13 cellular contexts compared by ENCODE assay signal in genomic region chr4:155383541-155383940, GRCh38. TPM values are rescaled to one million over a fixed set of nuclear protein-coding genes. Genes with fewer than 3 reads are reported as not detected.
DNase-seq lines count a peak whose midpoint lies in the region; ATAC-seq and TF ChIP-seq lines count a peak whose summit lies in the region.
"Had no signal": no experiment of that assay in that cellular context is flagged by ENCODE, and none has a peak within 500 bp of the region (broad histone marks: within the 10 kb centered on the region; RNA-seq: fewer than 3 reads in every experiment).

No MANE protein-coding gene starts in this region.

- H2AFZ ChIP-seq in GM23338 = peak overlapping the region; percentile 38; the same call in 1 of the 2 replicates

- H3K79me2 ChIP-seq in GM23338 (replicated peaks; ENCODE audit: insufficient read depth) = no peaks in the 10 kb centered on the region

- H3K4me1 ChIP-seq in GM23338 (ENCODE audit: insufficient read depth) (no peaks in the 10 kb centered on the region), body of pancreas (no peaks in the 10 kb centered on the region), lower lobe of right lung (no peaks in the 10 kb centered on the region), esophagus squamous epithelium (no peaks in the 10 kb centered on the region)

- intact Hi-C loops in body of pancreas (cut with DNase I) (no loop called here), lower lobe of right lung (cut with DNase I) (no loop called here), esophagus squamous epithelium (cut with DNase I) (no loop called here)

- H3K4me3 ChIP-seq in GM23338 (no peak overlapping the region), body of pancreas (no peak overlapping the region), lower lobe of right lung (no peak overlapping the region), esophagus squamous epithelium (no peak overlapping the region)

- H3K9me2 ChIP-seq in GM23338 (ENCODE audit: insufficient read depth) = no peaks in the 10 kb centered on the region

- ATAC-seq in GM23338 (no peak), body of pancreas (peak; percentile 49), lower lobe of right lung (peak; percentile 10 to 35), HG02840 (IDR thresholded peaks at IDR 0.05; ENCODE audit: low FRiP score, unreplicated experiment) (no peak)

- H3K36me3 Mint-ChIP-seq in GM23338 (ENCODE audit: low read depth) (no peaks in the 10 kb centered on the region), progenitor cell of endocrine pancreas (ENCODE audit: insufficient read depth) (no peaks in the 10 kb centered on the region)

- no peak overlapping the region for H3K4me2 ChIP-seq in GM23338

- H3F3A ChIP-seq in GM23338 (replicated peaks; ENCODE audit: low read depth) = no peaks in the 10 kb centered on the region

- no peak overlapping the region for H3K4me3 Mint-ChIP-seq in GM23338
- H3K4me3 Mint-ChIP-seq in progenitor cell of endocrine pancreas (ENCODE audit: low read depth) = no peak overlapping the region
- H3K4me3 Mint-ChIP-seq: B cell; CD4-positive, alpha-beta T cell had no signal

- WGBS in body of pancreas, 2 donors = 43 to 56% methylated on average over 3 to 4 of the region's 4 CpGs
- WGBS in esophagus squamous epithelium, 2 donors = 57 to 86% methylated on average over 3 of the region's 4 CpGs

- H3K4me1 Mint-ChIP-seq in GM23338 (no peaks in the 10 kb centered on the region), progenitor cell of endocrine pancreas (ENCODE audit: low read depth) (peaks cover 4% of the 10 kb centered on the region)
- H3K4me1 Mint-ChIP-seq: B cell had no signal

- H3K27me3 ChIP-seq in GM23338 (ENCODE audit: insufficient read depth) = no peaks in the 10 kb centered on the region
- no peaks in the 10 kb centered on the region for H3K27me3 ChIP-seq in body of pancreas
- no peaks in the 10 kb centered on the region for H3K27me3 ChIP-seq in lower lobe of right lung (ENCODE audit: low read depth)
- peaks cover 0 to 3% (median 0%) of the 10 kb centered on the region in 4 donors for H3K27me3 ChIP-seq in esophagus squamous epithelium

- peaks cover 1% of the 10 kb centered on the region for H3K27me3 Mint-ChIP-seq in GM23338 (ENCODE audit: insufficient read depth, low read depth, poor library complexity)
- H3K27me3 Mint-ChIP-seq in progenitor cell of endocrine pancreas = no peaks in the 10 kb centered on the region
- H3K27me3 Mint-ChIP-seq: CD4-positive, alpha-beta T cell had no signal

- no peaks in the 10 kb centered on the region for H4K20me1 ChIP-seq in GM23338 (replicated peaks; ENCODE audit: insufficient read depth)

- DNase-seq in GM23338 (ENCODE audit: low spot score) (no peak), body of pancreas (peak in 3 of 4 donors; percentile 10 to 31 (median 13)), lower lobe of right lung (no peak), progenitor cell of endocrine pancreas (ENCODE audit: low spot score, unreplicated experiment) (no peak), esophagus squamous epithelium (lab: John Stamatoyannopoulos, UW) (no peak), EL (no peak)
- DNase-seq: C1 segment of cervical spinal cord; CD4-positive, alpha-beta T cell; DMS79; HCEC 1CT had no signal

- no peaks in the 10 kb centered on the region for H3K9me3 ChIP-seq in body of pancreas
- no peaks in the 10 kb centered on the region for H3K9me3 ChIP-seq in lower lobe of right lung
- H3K9me3 ChIP-seq in esophagus squamous epithelium = no peaks in the 10 kb centered on the region

- H3K27ac ChIP-seq in GM23338 (ENCODE audit: low read depth) (no peak overlapping the region), body of pancreas (no peak overlapping the region), lower lobe of right lung (no peak overlapping the region), esophagus squamous epithelium (no peak overlapping the region)
- H3K27ac ChIP-seq: HL-60 had no signal

- TF ChIP-seq POLR2A in body of pancreas (IDR thresholded peaks at IDR 0.05) = no peak
- no peak for TF ChIP-seq POLR2A in esophagus squamous epithelium (IDR thresholded peaks at IDR 0.05)

- H3K27ac Mint-ChIP-seq in GM23338 (no peak overlapping the region), progenitor cell of endocrine pancreas (peak overlapping the region; percentile 40)
- H3K27ac Mint-ChIP-seq: B cell; CD4-positive, alpha-beta T cell had no signal

- TF ChIP-seq CTCF in GM23338 (conservative IDR thresholded peaks at IDR 0.05; ENCODE audit: low read depth in 2 of 2) (no peak), body of pancreas (IDR thresholded peaks at IDR 0.05) (no peak), lower lobe of right lung (IDR thresholded peaks at IDR 0.05) (no peak), progenitor cell of endocrine pancreas (IDR thresholded peaks at IDR 0.05; ENCODE audit: unreplicated experiment) (no peak), esophagus squamous epithelium (IDR thresholded peaks at IDR 0.05) (no peak)

- H3K9me3 Mint-ChIP-seq in GM23338 (peaks cover 4% of the 10 kb centered on the region; the same call in 2 of the 3 replicates), progenitor cell of endocrine pancreas (ENCODE audit: low read depth) (no peaks in the 10 kb centered on the region)
- H3K9me3 Mint-ChIP-seq: CD4-positive, alpha-beta T cell had no signal

- H3K36me3 ChIP-seq in GM23338 (ENCODE audit: insufficient read depth) (no peaks in the 10 kb centered on the region), body of pancreas (replicated peaks in 1 of 2; ENCODE audit: insufficient read depth in 1 of 2, low read depth in 2 of 2) (no peaks in the 10 kb centered on the region), lower lobe of right lung (no peaks in the 10 kb centered on the region), esophagus squamous epithelium (no peaks in the 10 kb centered on the region)

TF ChIP-seq in GM23338, 12 proteins besides CTCF, POLR2A, EP300 and RAD21:
- no peak for TF ChIP-seq CREB1 (CRISPR knock-in tag; IDR thresholded peaks at IDR 0.05; ENCODE audit: low read depth)
- TF ChIP-seq ZNF114 (CRISPR knock-in tag; IDR thresholded peaks at IDR 0.05) = no peak
- no peak for TF ChIP-seq NANOG (IDR thresholded peaks at IDR 0.05; ENCODE audit: borderline replicate concordance)
TF ChIP-seq in GM23338: peak in this region for 0.

RNA-seq across cellular contexts. Expression of gene MAP9, which starts 6.8 kb away (rescaled TPM):
- 16.0 and 17.8 TPM in 2 replicates for total RNA-seq in GM23338 (2014; rRNA removed; shearing (Covaris generic))
- polyA plus RNA-seq in GM23338 (2016; fragmentation: Nextera tagmentation; extraction: Ambion mirVana) = 24.8 and 33.7 TPM in 2 replicates
- 1 to 10 TPM; 5.2 to 7.9 TPM for total RNA-seq in body of pancreas
- total RNA-seq in lower lobe of right lung = 14.7 TPM
- total RNA-seq in progenitor cell of endocrine pancreas = 33.2 and 34.2 TPM in 2 replicates
- 1 to 10 TPM; 1.9 to 4.2 (median 3.2) TPM for total RNA-seq in esophagus squamous epithelium

Comparison
In these comparisons a context has a peak if more than half of its experiments do, and no peak if none do; other contexts are left out.
1. ATAC-seq: peak in body of pancreas (single experiment) and lower lobe of right lung (2 of 2); none in GM23338 (single experiment) and HG02840 (single experiment).
2. DNase-seq: peak in body of pancreas (3 of 4); none in GM23338 (single experiment), lower lobe of right lung (single experiment), progenitor cell of endocrine pancreas (single experiment), esophagus squamous epithelium (single experiment) and EL (single experiment).